9 cellular contexts compared by ENCODE assay signal in the genomic region with DNA sequence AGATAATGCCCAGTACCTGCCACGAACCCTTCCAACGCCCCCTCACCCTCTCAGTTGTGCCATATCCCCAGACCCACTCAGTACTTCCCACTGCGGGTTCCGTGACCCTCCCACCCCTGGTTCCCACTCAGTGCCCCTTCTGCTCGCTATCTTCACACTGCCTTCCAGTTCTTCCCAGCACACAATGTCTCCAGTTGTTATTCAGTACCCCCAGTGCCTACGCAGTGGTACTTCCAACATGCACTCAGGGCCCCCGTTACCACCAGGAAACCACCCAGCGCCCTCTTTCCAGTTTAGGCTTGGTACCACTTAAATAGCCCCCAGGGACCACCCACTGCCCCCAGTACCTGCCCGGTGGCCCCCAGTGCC. TPM values are rescaled to one million over a fixed set of nuclear protein-coding genes. Genes with fewer than 3 reads are reported as not detected.
DNase-seq lines count a peak whose midpoint lies in the region; ATAC-seq and TF ChIP-seq lines count a peak whose summit lies in the region.
"Had no signal": no experiment of that assay in that cellular context is flagged by ENCODE, and none has a peak within 500 bp of the region (broad histone marks: within the 10 kb centered on the region; RNA-seq: fewer than 3 reads in every experiment).

No MANE protein-coding gene starts in this region.

- no peak for DNase-seq in activated T-cell treated with anti-CD3 and anti-CD28 coated beads, Interleukin-2, amount 50 U/mL, for 4 hours
- no peak for DNase-seq in activated T-cell treated with anti-CD3 and anti-CD28 coated beads, Interleukin-2, amount 50 U/mL, for 48 hours
- DNase-seq in PC-3, result no peak
- no peak for DNase-seq in dorsolateral prefrontal cortex
- no peak for DNase-seq in stimulated activated effector memory CD8-positive, alpha-beta T cell treated with anti-CD3 and anti-CD28 coated beads, Interleukin-12 subunit alpha, Interleukin-12 subunit beta, amount 100 ng/mL, for 72 hours (ENCODE audit: low spot score in 2 of 2)
- no peak for DNase-seq in NCI-H510A (lab: John Stamatoyannopoulos, UW)
- DNase-seq in NCI-H1694 treated with DMSO at 0.1 percent for 48 hours (lab: John Stamatoyannopoulos, UW), result no peak

- no peaks in the 10 kb centered on the region for H3F3A ChIP-seq in PC-3 (ENCODE audit: low read length, unreplicated experiment)

- H3K4me3 Mint-ChIP-seq in activated T-cell treated with anti-CD3 and anti-CD28 coated beads, Interleukin-2, amount 50 U/mL, for 4 hours, result peak overlapping the region; percentile 75
- peak overlapping the region; percentile 61 for H3K4me3 Mint-ChIP-seq in stimulated activated effector memory CD8-positive, alpha-beta T cell treated with anti-CD3 and anti-CD28 coated beads, Interleukin-12 subunit alpha, Interleukin-12 subunit beta, amount 100 ng/mL, for 72 hours

- H2AFZ ChIP-seq in PC-3 (ENCODE audit: low read length), result no peak overlapping the region; the same call in 1 of the 2 replicates

- intact Hi-C loops in PC-3 (cut with micrococcal nuclease) (loop anchor here (1.0 to 5.0 kb wide), 2 partner anchors 68 to 132 kb away; no protein-coding TSS in a partner anchor), dorsolateral prefrontal cortex (cut with DNase I) (loop anchor here (1.0 to 10.0 kb wide), 7 partner anchors 54 to 340 kb away; a partner anchor contains a TSS)

- no peak overlapping the region for H3K27ac ChIP-seq in PC-3 (ENCODE audit: low read length)
- H3K27ac ChIP-seq in dorsolateral prefrontal cortex, result peak overlapping the region in 58 of 59 donors; percentile 70 to 96 (median 92)
- H3K27ac ChIP-seq: foreskin keratinocyte had no signal

- H3K4me2 ChIP-seq in PC-3 (ENCODE audit: low read length), result peak overlapping the region; percentile 84; the same call in 1 of the 2 replicates

- H3K27me3 ChIP-seq in PC-3 (ENCODE audit: low read length), result no peaks in the 10 kb centered on the region
- no peaks in the 10 kb centered on the region for H3K27me3 ChIP-seq in dorsolateral prefrontal cortex

- H3K27ac Mint-ChIP-seq in stimulated activated effector memory CD8-positive, alpha-beta T cell treated with anti-CD3 and anti-CD28 coated beads, Interleukin-12 subunit alpha, Interleukin-12 subunit beta, amount 100 ng/mL, for 72 hours, result no peak overlapping the region

- H3K4me1 ChIP-seq in PC-3 (ENCODE audit: insufficient read depth, low read length), result no peaks in the 10 kb centered on the region
- H3K4me1 ChIP-seq: foreskin keratinocyte had no signal

- no peak overlapping the region for H3K9ac ChIP-seq in PC-3 (ENCODE audit: low read length)

- CTCF ChIA-PET in PC-3 (lab: Charles Lee), result interaction anchor here (0.6 to 1.0 kb wide), 6 partner anchors 11 to 191 kb away, joined by 3 to 8 read pairs (median 4); no protein-coding TSS in a partner anchor

- H3K79me2 ChIP-seq in PC-3 (ENCODE audit: low read length), result no peaks in the 10 kb centered on the region

- H3K36me3 ChIP-seq in PC-3 (ENCODE audit: low read depth, low read length), result no peaks in the 10 kb centered on the region

- no peak for ATAC-seq in activated T-cell treated with anti-CD3 and anti-CD28 coated beads, Interleukin-2, amount 50 U/mL, for 4 hours
- ATAC-seq in PC-3, result no peak
- no peak for ATAC-seq in stimulated activated effector memory CD8-positive, alpha-beta T cell treated with anti-CD3 and anti-CD28 coated beads, Interleukin-12 subunit alpha, Interleukin-12 subunit beta, amount 100 ng/mL, for 72 hours
- ATAC-seq in HG02642 (IDR thresholded peaks at IDR 0.05; ENCODE audit: poor library complexity, unreplicated experiment), result no peak

- H4K20me1 ChIP-seq in PC-3 (ENCODE audit: low read length), result no peaks in the 10 kb centered on the region

- H3K27me3 Mint-ChIP-seq in activated T-cell treated with anti-CD3 and anti-CD28 coated beads, Interleukin-2, amount 50 U/mL, for 4 hours (ENCODE audit: low read depth), result peaks cover 26% of the 10 kb centered on the region

- TF ChIP-seq CTCF in PC-3 (conservative IDR thresholded peaks at IDR 0.05; ENCODE audit: low read depth, low read length), result no peak
- TF ChIP-seq CTCF in dorsolateral prefrontal cortex (IDR thresholded peaks at IDR 0.05 in 54 of 56, conservative IDR thresholded peaks at IDR 0.05 in 2 of 56; ENCODE audit: low read depth in 1 of 56, partially characterized antibody in 56 of 56), result no peak

- H3K36me3 Mint-ChIP-seq in activated T-cell treated with anti-CD3 and anti-CD28 coated beads, Interleukin-2, amount 50 U/mL, for 4 hours (ENCODE audit: insufficient read depth), result no peaks in the 10 kb centered on the region
- H3K36me3 Mint-ChIP-seq in stimulated activated effector memory CD8-positive, alpha-beta T cell treated with anti-CD3 and anti-CD28 coated beads, Interleukin-12 subunit alpha, Interleukin-12 subunit beta, amount 100 ng/mL, for 72 hours, result no peaks in the 10 kb centered on the region

- H3K4me1 Mint-ChIP-seq in activated T-cell treated with anti-CD3 and anti-CD28 coated beads, Interleukin-2, amount 50 U/mL, for 4 hours (ENCODE audit: low read depth), result peaks cover 9% of the 10 kb centered on the region
- peaks cover 23% of the 10 kb centered on the region for H3K4me1 Mint-ChIP-seq in stimulated activated effector memory CD8-positive, alpha-beta T cell treated with anti-CD3 and anti-CD28 coated beads, Interleukin-12 subunit alpha, Interleukin-12 subunit beta, amount 100 ng/mL, for 72 hours

- POLR2A ChIA-PET in PC-3 (lab: Charles Lee; ENCODE audit: unreplicated experiment), result no interaction called here

- H3K9me3 Mint-ChIP-seq in activated T-cell treated with anti-CD3 and anti-CD28 coated beads, Interleukin-2, amount 50 U/mL, for 4 hours, result no peaks in the 10 kb centered on the region
- H3K9me3 Mint-ChIP-seq in stimulated activated effector memory CD8-positive, alpha-beta T cell treated with anti-CD3 and anti-CD28 coated beads, Interleukin-12 subunit alpha, Interleukin-12 subunit beta, amount 100 ng/mL, for 72 hours, result no peaks in the 10 kb centered on the region

- BruUV-seq in PC-3 (replicated peaks; lab: Mats Ljungman, UMichigan), result no TSS peak

- H3K9me3 ChIP-seq in PC-3 (ENCODE audit: low read length), result no peaks in the 10 kb centered on the region

- H3K4me3 ChIP-seq in PC-3 (ENCODE audit: low read length), result no peak overlapping the region
- H3K4me3 ChIP-seq in dorsolateral prefrontal cortex, result peak overlapping the region in 56 of 59 donors; percentile 15 to 84 (median 64)

- H3K9me2 ChIP-seq in PC-3 (replicated peaks; ENCODE audit: low read length), result no peaks in the 10 kb centered on the region

RNA-seq across cellular contexts. Expression of a gene that starts 30.6 kb away (rescaled TPM):
- not detected for total RNA-seq in activated T-cell treated with anti-CD3 and anti-CD28 coated beads, Interleukin-2, amount 50 U/mL, for 4 hours
- total RNA-seq in PC-3 (2014; rRNA removed) (not detected in 2 replicates), dorsolateral prefrontal cortex (100 to 1,000 TPM in 19 of 120 experiments, 10 to 100 TPM in 101; 37.2 to 251 (median 77.9) TPM)
- total RNA-seq: foreskin keratinocyte had no signal

Comparison
In these comparisons a context has a peak if more than half of its experiments do, and no peak if none do; other contexts are left out.
1. RNA of a gene that starts 30.6 kb away (total RNA-seq): 37.2 to 251 TPM in dorsolateral prefrontal cortex; not detected in activated T-cell treated with anti-CD3 and anti-CD28 coated beads, Interleukin-2, amount 50 U/mL, for 4 hours and not detected in PC-3; every median in the first group is over 10 times any median in the second.